Comparison of ENCODE assay signal across 9 cellular contexts in the genomic region with DNA sequence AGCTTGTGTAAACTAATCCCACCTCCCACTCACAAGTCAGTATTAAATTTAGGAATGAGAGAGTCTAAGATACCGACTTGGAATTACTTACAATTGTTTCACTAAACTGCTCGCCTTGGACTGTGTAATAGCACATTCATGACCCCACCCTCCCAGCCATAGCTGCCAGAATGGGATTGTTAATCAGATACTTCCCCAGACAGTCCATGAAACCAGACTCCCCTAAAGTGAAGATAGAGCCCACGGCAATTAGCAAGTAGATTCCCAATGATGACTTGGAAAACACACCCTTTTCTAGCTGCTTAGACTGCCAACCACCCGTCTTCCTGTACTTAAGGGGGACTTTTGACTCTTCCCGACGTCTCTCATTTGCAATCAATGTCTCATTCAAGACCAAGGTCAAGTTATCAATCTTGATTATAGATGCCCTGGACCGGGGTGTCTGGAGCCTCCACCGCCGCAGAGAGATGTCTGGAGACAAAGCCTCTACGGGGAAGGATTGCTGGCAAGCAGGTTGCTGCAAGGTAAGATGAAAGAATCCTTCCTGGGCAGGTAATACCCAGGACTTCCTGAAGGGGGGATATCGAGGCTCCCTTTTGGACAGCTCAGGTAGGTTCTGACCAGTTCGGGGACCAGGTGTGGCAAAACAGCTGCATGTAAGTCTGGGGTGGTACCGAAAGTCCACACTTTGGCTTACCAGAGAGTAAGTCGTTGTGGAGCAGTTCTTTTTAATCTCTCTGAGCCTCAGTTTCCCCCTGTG. TPM values are rescaled to one million over a fixed set of nuclear protein-coding genes. Genes with fewer than 3 reads are reported as not detected.
A peak's percentile ranks its signal among the peaks of the same experiment; 100 is the strongest.
DNase-seq lines count a peak whose midpoint lies in the region; ATAC-seq and TF ChIP-seq lines count a peak whose summit lies in the region.
"Had no signal": no experiment of that assay in that cellular context is flagged by ENCODE, and none has a peak within 500 bp of the region (broad histone marks: within the 10 kb centered on the region; RNA-seq: fewer than 3 reads in every experiment).

No MANE protein-coding gene starts in this region.

- peaks cover 22% of the 10 kb centered on the region for H3K4me1 Mint-ChIP-seq in activated T-cell treated with anti-CD3 and anti-CD28 coated beads, Interleukin-2, amount 50 U/mL, for 72 hours (ENCODE audit: low read depth)
- peaks cover 7 to 17% of the 10 kb centered on the region in 2 donors for H3K4me1 Mint-ChIP-seq in immature natural killer cell

- no peaks in the 10 kb centered on the region for H3K9me3 Mint-ChIP-seq in activated T-cell treated with anti-CD3 and anti-CD28 coated beads, Interleukin-2, amount 50 U/mL, for 72 hours
- H3K9me3 Mint-ChIP-seq in immature natural killer cell, result no peaks in the 10 kb centered on the region

- no peaks in the 10 kb centered on the region for H3K36me3 ChIP-seq in BE2C

- H3K9me3 ChIP-seq in BE2C, result no peaks in the 10 kb centered on the region
- H3K9me3 ChIP-seq: psoas muscle had no signal

- H3K27me3 Mint-ChIP-seq in activated T-cell treated with anti-CD3 and anti-CD28 coated beads, Interleukin-2, amount 50 U/mL, for 72 hours (ENCODE audit: low read depth), result peaks cover 24% of the 10 kb centered on the region
- peaks cover 8 to 14% (median 9%) of the 10 kb centered on the region in 3 donors for H3K27me3 Mint-ChIP-seq in immature natural killer cell (ENCODE audit: low read depth in 3 of 3)

- no peak overlapping the region for H3K4me3 ChIP-seq in BE2C (ENCODE audit: low read depth, low read length)
- H3K4me3 ChIP-seq: psoas muscle had no signal

- peak overlapping the region in 1 of 2 donors; percentile 18 for H3K4me3 Mint-ChIP-seq in activated T-cell treated with anti-CD3 and anti-CD28 coated beads, Interleukin-2, amount 50 U/mL, for 72 hours
- no peak overlapping the region for H3K4me3 Mint-ChIP-seq in immature natural killer cell

- H3K4me1 ChIP-seq in BE2C, result no peaks in the 10 kb centered on the region; the same call in 1 of the 2 replicates
- H3K4me1 ChIP-seq: psoas muscle had no signal

- no peak for DNase-seq in BE2C
- peak; percentile 23 for DNase-seq in GM19238 (ENCODE audit: insufficient read length, low spot score)
- peak; percentile 12 to 33 for DNase-seq in activated T-cell treated with anti-CD3 and anti-CD28 coated beads, Interleukin-2, amount 50 U/mL, for 72 hours
- no peak for DNase-seq in left lobe of liver (ENCODE audit: low spot score)
- no peak for DNase-seq in immature natural killer cell
- DNase-seq in GM20000 (ENCODE audit: low spot score), result no peak
- DNase-seq in NCI-H187 (lab: John Stamatoyannopoulos, UW), result no peak
- DNase-seq: psoas muscle had no signal

- H3K27me3 ChIP-seq in BE2C, result peaks cover 52% of the 10 kb centered on the region

- ATAC-seq in activated T-cell treated with anti-CD3 and anti-CD28 coated beads, Interleukin-2, amount 50 U/mL, for 72 hours (replicated peaks in 1 of 2), result peak; percentile 41 to 58
- ATAC-seq in left lobe of liver (peak; percentile 61), GM21737 (IDR thresholded peaks at IDR 0.05; ENCODE audit: unreplicated experiment) (no peak)
- ATAC-seq: psoas muscle had no signal

- TF ChIP-seq CTCF in BE2C (IDR thresholded peaks at IDR 0.05; ENCODE audit: low read depth, low read length) (peak; percentile 42), GM20000 (IDR thresholded peaks at IDR 0.05; ENCODE audit: extremely low read depth, missing control alignments) (no peak)

- no peak overlapping the region for H3K27ac Mint-ChIP-seq in activated T-cell treated with anti-CD3 and anti-CD28 coated beads, Interleukin-2, amount 50 U/mL, for 72 hours
- H3K27ac Mint-ChIP-seq in immature natural killer cell, result no peak overlapping the region

- no peaks in the 10 kb centered on the region for H3K36me3 Mint-ChIP-seq in activated T-cell treated with anti-CD3 and anti-CD28 coated beads, Interleukin-2, amount 50 U/mL, for 72 hours (ENCODE audit: insufficient read depth in 2 of 2)
- H3K36me3 Mint-ChIP-seq in immature natural killer cell, result no peaks in the 10 kb centered on the region

RNA-seq across cellular contexts. Expression of a gene that starts 12.6 kb away (rescaled TPM):
- polyA plus RNA-seq in BE2C (2012; ENCODE audit: insufficient read depth, insufficient read length, low read depth), result 28.7 TPM
- 10 to 100 TPM; 24.7 to 26.2 TPM for total RNA-seq in activated T-cell treated with anti-CD3 and anti-CD28 coated beads, Interleukin-2, amount 50 U/mL, for 72 hours
- total RNA-seq in left lobe of liver, result 42.0 TPM
- polyA plus RNA-seq in immature natural killer cell, result 10 to 100 TPM in 2 of 3 donors, 1 to 10 TPM in 1; 3.1 to 25.9 (median 12.5) TPM

Comparison
In these comparisons a context has a peak if more than half of its experiments do, and no peak if none do; other contexts are left out.
1. DNase-seq: peak in GM19238 (single experiment) and activated T-cell treated with anti-CD3 and anti-CD28 coated beads, Interleukin-2, amount 50 U/mL, for 72 hours (2 of 2); none in BE2C (single experiment), left lobe of liver (single experiment), immature natural killer cell (0 of 3), GM20000 (single experiment) and NCI-H187 (0 of 2).